ENCODE assay signal across 1 cellular context in the genomic region with DNA sequence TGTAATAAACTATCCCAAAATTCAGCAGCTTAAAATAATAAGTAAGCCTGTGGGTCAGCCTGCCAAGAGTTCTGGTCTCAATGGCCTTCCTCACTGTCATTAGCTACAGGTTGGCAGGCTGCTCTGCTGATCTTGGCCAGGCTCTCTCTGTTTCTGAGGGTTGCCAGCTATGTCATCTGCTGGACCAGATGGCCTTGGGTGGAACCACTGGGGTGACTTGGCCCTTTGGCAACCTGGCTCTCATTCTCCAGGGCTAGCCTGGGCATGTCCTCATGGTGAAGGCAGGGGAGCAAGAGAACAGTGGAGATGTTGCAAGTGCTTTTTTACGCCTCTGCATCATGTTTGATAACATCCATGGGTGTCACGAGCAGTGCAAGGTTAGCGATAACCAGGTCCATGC.
TF ChIP-seq lines count a peak whose summit lies in the region.

No MANE protein-coding gene starts in this region.

TF ChIP-seq in IMR-90, 13 proteins besides CTCF, POLR2A, EP300 and RAD21:
- TF ChIP-seq MAZ (IDR thresholded peaks at IDR 0.05; ENCODE audit: borderline replicate concordance, low read depth, low read length) (no peak), MXI1 (IDR thresholded peaks at IDR 0.05; ENCODE audit: borderline replicate concordance, low read depth, low read length) (no peak), RCOR1 (IDR thresholded peaks at IDR 0.05; ENCODE audit: insufficient replicate concordance, low read length) (no peak), NFE2L2 (IDR thresholded peaks at IDR 0.05; ENCODE audit: low read depth, low read length) (no peak), RFX5 (IDR thresholded peaks at IDR 0.05; ENCODE audit: low read depth, low read length) (no peak), CHD1 (IDR thresholded peaks at IDR 0.05; ENCODE audit: low read depth, low read length) (no peak)
- TF ChIP-seq, protein P1, sequence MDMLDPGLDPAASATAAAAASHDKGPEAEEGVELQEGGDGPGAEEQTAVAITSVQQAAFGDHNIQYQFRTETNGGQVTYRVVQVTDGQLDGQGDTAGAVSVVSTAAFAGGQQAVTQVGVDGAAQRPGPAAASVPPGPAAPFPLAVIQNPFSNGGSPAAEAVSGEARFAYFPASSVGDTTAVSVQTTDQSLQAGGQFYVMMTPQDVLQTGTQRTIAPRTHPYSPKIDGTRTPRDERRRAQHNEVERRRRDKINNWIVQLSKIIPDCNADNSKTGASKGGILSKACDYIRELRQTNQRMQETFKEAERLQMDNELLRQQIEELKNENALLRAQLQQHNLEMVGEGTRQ (IDR thresholded peaks at IDR 0.05; ENCODE audit: low read depth, low read length), result no peak
